Comparison of ENCODE assay signal across 8 cellular contexts in the genomic region with DNA sequence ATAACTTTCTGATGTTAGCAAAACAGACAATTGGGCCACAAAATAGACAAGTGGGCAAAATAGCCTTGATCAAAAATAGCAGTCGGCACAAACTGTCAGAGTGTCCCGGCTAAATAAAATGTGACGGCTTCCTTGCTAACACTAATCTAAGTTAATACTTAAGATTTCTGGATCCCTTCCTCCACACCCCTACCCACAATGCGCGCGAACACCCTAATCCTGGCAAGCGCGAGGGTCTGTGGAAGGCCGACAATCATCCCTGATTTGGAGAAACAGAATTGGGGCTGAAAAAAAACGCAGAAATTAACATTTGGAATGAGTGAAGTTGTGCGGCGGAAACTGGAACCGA. TPM values are rescaled to one million over a fixed set of nuclear protein-coding genes. Genes with fewer than 3 reads are reported as not detected.
DNase-seq lines count a peak whose midpoint lies in the region; ATAC-seq and TF ChIP-seq lines count a peak whose summit lies in the region.

No MANE protein-coding gene starts in this region.

- no peaks in the 10 kb centered on the region for H3F3A ChIP-seq in PC-3 (ENCODE audit: low read length, unreplicated experiment)

- peaks cover 14% of the 10 kb centered on the region for H3K4me1 ChIP-seq in PC-3 (ENCODE audit: insufficient read depth, low read length)

- H3K9me2 ChIP-seq in PC-3 (replicated peaks; ENCODE audit: low read length), result no peaks in the 10 kb centered on the region

- intact Hi-C loops in PC-3 (cut with micrococcal nuclease) (no loop called here), posterior vena cava (cut with DNase I) (no loop called here)

- CTCF ChIA-PET in PC-3 (lab: Charles Lee), result no interaction called here

- BruUV-seq in PC-3 (replicated peaks; lab: Mats Ljungman, UMichigan), result TSS peak; percentile 83

- peak overlapping the region; percentile 73 for H3K9ac ChIP-seq in PC-3 (ENCODE audit: low read length)

- H3K4me3 ChIP-seq in GM12875 (ENCODE audit: low read depth, low read length) (peak overlapping the region; percentile 65), PC-3 (ENCODE audit: low read length) (peak overlapping the region; percentile 89), epithelial cell of proximal tubule (ENCODE audit: low read depth, low read length) (peak overlapping the region; percentile 90)

- ATAC-seq in PC-3 (no peak), HG02588 (IDR thresholded peaks at IDR 0.05; ENCODE audit: unreplicated experiment) (no peak), GM21390 (IDR thresholded peaks at IDR 0.05; ENCODE audit: unreplicated experiment) (no peak)

- no peaks in the 10 kb centered on the region for H4K20me1 ChIP-seq in PC-3 (ENCODE audit: low read length)

- DNase-seq in PC-3 (no peak), epithelial cell of proximal tubule (ENCODE audit: low read depth) (no peak), posterior vena cava (ENCODE audit: low spot score) (peak; percentile 57), NCI-H1417 treated with DMSO at 0.1 percent for 48 hours (lab: John Stamatoyannopoulos, UW) (no peak)
- no peak for DNase-seq in stimulated activated CD4-positive, alpha-beta T cell treated with anti-CD3 and anti-CD28 coated beads, Interleukin-4, amount 100 ng/mL, for 24 hours

- peak overlapping the region; percentile 93 for H2AFZ ChIP-seq in PC-3 (ENCODE audit: low read length)

- H3K9me3 ChIP-seq in PC-3 (ENCODE audit: low read length), result no peaks in the 10 kb centered on the region

- POLR2A ChIA-PET in PC-3 (lab: Charles Lee; ENCODE audit: unreplicated experiment), result interaction anchor here (0.6 kb wide), 1 partner anchor 15 kb away, joined by 3 read pairs; no protein-coding TSS in a partner anchor

- no peaks in the 10 kb centered on the region for H3K36me3 ChIP-seq in PC-3 (ENCODE audit: low read depth, low read length)

- no peak for TF ChIP-seq CTCF in GM12875 (IDR thresholded peaks at IDR 0.05; ENCODE audit: borderline replicate concordance, insufficient read depth, low read depth, low read length)
- TF ChIP-seq CTCF in PC-3 (conservative IDR thresholded peaks at IDR 0.05; ENCODE audit: low read depth, low read length), result no peak
- TF ChIP-seq CTCF in epithelial cell of proximal tubule (conservative IDR thresholded peaks at IDR 0.05; ENCODE audit: low read depth, low read length), result no peak

- peaks cover 40% of the 10 kb centered on the region for H3K79me2 ChIP-seq in PC-3 (ENCODE audit: low read length)

- no peaks in the 10 kb centered on the region for H3K27me3 ChIP-seq in PC-3 (ENCODE audit: low read length)

- H3K4me2 ChIP-seq in PC-3 (ENCODE audit: low read length), result peak overlapping the region; percentile 88

- peak overlapping the region; percentile 66 for H3K27ac ChIP-seq in PC-3 (ENCODE audit: low read length)

RNA-seq across cellular contexts. Expression of gene CEP290, which starts 0.5 kb away (rescaled TPM):
- total RNA-seq in PC-3 (2014; rRNA removed) (9.7 and 16.1 TPM in 2 replicates), epithelial cell of proximal tubule (7.0 and 8.8 TPM in 2 replicates), posterior vena cava (10 to 100 TPM; 12.7 to 16.4 TPM)

RNA-seq across cellular contexts. Expression of gene TMTC3, which starts 0.7 kb away (rescaled TPM):
- total RNA-seq in PC-3 (2014; rRNA removed) (10.0 and 11.4 TPM in 2 replicates), epithelial cell of proximal tubule (11.6 and 16.1 TPM in 2 replicates), posterior vena cava (10 to 100 TPM; 26.3 to 29.2 TPM)
